In genomic region chr22:38788846-38789245, GRCh38 we compare ENCODE assay signal across 2 cellular contexts.
TF ChIP-seq lines count a peak whose summit lies in the region.

No MANE protein-coding gene starts in this region.

TF ChIP-seq in liver, 16 proteins besides CTCF, POLR2A, EP300 and RAD21:
- TF ChIP-seq HNF4A (conservative IDR thresholded peaks at IDR 0.05) (no peak), GABPA (IDR thresholded peaks at IDR 0.05 in 1 of 2, conservative IDR thresholded peaks at IDR 0.05 in 1 of 2) (no peak), JUND (IDR thresholded peaks at IDR 0.05) (no peak), EGR1 (IDR thresholded peaks at IDR 0.05; ENCODE audit: low read depth in 2 of 2) (no peak), FOXA1 (IDR thresholded peaks at IDR 0.05) (no peak), MAX (IDR thresholded peaks at IDR 0.05) (no peak), SP1 (IDR thresholded peaks at IDR 0.05) (no peak), TAF1 (conservative IDR thresholded peaks at IDR 0.05) (no peak), NR2F2 (IDR thresholded peaks at IDR 0.05) (no peak)
TF ChIP-seq in liver: peak in this region for 0.

TF ChIP-seq in HepG2, 621 proteins besides CTCF, POLR2A, EP300 and RAD21:
- TF ChIP-seq HOXA7 (CRISPR knock-in tag; IDR thresholded peaks at IDR 0.05), result no peak
- no peak for TF ChIP-seq TBX2 (CRISPR knock-in tag; IDR thresholded peaks at IDR 0.05; ENCODE audit: borderline replicate concordance)
- TF ChIP-seq AHDC1 (CRISPR knock-in tag; IDR thresholded peaks at IDR 0.05; ENCODE audit: borderline replicate concordance), result no peak
- no peak for TF ChIP-seq KLF15 (CRISPR knock-in tag; IDR thresholded peaks at IDR 0.05; ENCODE audit: borderline replicate concordance)
- no peak for TF ChIP-seq ASH2L (IDR thresholded peaks at IDR 0.05; ENCODE audit: insufficient read length, low read depth, low read length)
- TF ChIP-seq, protein P1, sequence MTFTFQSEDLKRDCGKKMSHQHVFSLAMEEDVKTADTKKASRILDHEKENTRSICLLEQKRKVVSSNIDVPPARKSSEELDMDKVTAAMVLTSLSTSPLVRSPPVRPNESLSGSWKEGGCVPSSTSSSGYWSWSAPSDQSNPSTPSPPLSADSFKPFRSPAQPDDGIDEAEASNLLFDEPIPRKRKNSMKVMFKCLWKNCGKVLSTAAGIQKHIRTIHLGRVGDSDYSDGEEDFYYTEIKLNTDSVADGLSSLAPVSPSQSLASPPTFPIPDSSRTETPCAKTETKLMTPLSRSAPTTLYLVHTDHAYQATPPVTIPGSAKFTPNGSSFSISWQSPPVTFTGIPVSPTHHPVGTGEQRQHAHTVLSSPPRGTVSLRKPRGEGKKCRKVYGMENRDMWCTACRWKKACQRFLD (CRISPR knock-in tag; IDR thresholded peaks at IDR 0.05; ENCODE audit: borderline replicate concordance), result no peak
- no peak for TF ChIP-seq ZNF670 (CRISPR knock-in tag; IDR thresholded peaks at IDR 0.05; ENCODE audit: borderline replicate concordance)
- no peak for TF ChIP-seq SP5 (CRISPR knock-in tag; IDR thresholded peaks at IDR 0.05; ENCODE audit: borderline replicate concordance, low read depth)
- no peak for TF ChIP-seq TBP (CRISPR knock-in tag; IDR thresholded peaks at IDR 0.05)
- no peak for TF ChIP-seq ZBTB40 (IDR thresholded peaks at IDR 0.05)
- TF ChIP-seq ZBTB40 (CRISPR knock-in tag; IDR thresholded peaks at IDR 0.05), result no peak
- TF ChIP-seq, protein P2, sequence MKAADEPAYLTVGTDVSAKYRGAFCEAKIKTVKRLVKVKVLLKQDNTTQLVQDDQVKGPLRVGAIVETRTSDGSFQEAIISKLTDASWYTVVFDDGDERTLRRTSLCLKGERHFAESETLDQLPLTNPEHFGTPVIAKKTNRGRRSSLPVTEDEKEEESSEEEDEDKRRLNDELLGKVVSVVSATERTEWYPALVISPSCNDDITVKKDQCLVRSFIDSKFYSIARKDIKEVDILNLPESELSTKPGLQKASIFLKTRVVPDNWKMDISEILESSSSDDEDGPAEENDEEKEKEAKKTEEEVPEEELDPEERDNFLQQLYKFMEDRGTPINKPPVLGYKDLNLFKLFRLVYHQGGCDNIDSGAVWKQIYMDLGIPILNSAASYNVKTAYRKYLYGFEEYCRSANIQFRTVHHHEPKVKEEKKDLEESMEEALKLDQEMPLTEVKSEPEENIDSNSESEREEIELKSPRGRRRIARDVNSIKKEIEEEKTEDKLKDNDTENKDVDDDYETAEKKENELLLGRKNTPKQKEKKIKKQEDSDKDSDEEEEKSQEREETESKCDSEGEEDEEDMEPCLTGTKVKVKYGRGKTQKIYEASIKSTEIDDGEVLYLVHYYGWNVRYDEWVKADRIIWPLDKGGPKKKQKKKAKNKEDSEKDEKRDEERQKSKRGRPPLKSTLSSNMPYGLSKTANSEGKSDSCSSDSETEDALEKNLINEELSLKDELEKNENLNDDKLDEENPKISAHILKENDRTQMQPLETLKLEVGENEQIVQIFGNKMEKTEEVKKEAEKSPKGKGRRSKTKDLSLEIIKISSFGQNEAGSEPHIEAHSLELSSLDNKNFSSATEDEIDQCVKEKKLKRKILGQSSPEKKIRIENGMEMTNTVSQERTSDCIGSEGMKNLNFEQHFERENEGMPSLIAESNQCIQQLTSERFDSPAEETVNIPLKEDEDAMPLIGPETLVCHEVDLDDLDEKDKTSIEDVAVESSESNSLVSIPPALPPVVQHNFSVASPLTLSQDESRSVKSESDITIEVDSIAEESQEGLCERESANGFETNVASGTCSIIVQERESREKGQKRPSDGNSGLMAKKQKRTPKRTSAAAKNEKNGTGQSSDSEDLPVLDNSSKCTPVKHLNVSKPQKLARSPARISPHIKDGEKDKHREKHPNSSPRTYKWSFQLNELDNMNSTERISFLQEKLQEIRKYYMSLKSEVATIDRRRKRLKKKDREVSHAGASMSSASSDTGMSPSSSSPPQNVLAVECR (CRISPR knock-in tag; IDR thresholded peaks at IDR 0.05; ENCODE audit: borderline replicate concordance), result no peak
- TF ChIP-seq DPF2 (CRISPR knock-in tag; IDR thresholded peaks at IDR 0.05; ENCODE audit: borderline replicate concordance, low read depth), result no peak
- no peak for TF ChIP-seq MED8 (CRISPR knock-in tag; IDR thresholded peaks at IDR 0.05; ENCODE audit: insufficient replicate concordance)
- TF ChIP-seq EZH2 (conservative IDR thresholded peaks at IDR 0.05; ENCODE audit: low read depth, low read length), result no peak
- TF ChIP-seq IRF9 (CRISPR knock-in tag; IDR thresholded peaks at IDR 0.05; ENCODE audit: borderline replicate concordance), result no peak
- TF ChIP-seq, protein P3, sequence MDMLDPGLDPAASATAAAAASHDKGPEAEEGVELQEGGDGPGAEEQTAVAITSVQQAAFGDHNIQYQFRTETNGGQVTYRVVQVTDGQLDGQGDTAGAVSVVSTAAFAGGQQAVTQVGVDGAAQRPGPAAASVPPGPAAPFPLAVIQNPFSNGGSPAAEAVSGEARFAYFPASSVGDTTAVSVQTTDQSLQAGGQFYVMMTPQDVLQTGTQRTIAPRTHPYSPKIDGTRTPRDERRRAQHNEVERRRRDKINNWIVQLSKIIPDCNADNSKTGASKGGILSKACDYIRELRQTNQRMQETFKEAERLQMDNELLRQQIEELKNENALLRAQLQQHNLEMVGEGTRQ (IDR thresholded peaks at IDR 0.05; ENCODE audit: low read depth, low read length), result no peak
- TF ChIP-seq, protein P3 (CRISPR knock-in tag; IDR thresholded peaks at IDR 0.05; ENCODE audit: borderline replicate concordance), result no peak
- TF ChIP-seq HNF4A (CRISPR knock-in tag; IDR thresholded peaks at IDR 0.05), result no peak
- TF ChIP-seq ZNF644 (CRISPR knock-in tag; IDR thresholded peaks at IDR 0.05; ENCODE audit: low read depth), result no peak
- TF ChIP-seq ZNF879 (CRISPR knock-in tag; IDR thresholded peaks at IDR 0.05), result no peak
